In genomic region chr7:1313591-1313990, GRCh38 we compare ENCODE assay signal across 19 cellular contexts.
DNase-seq lines count a peak whose midpoint lies in the region; ATAC-seq, FAIRE-seq and TF ChIP-seq lines count a peak whose summit lies in the region.
"Had no signal": no experiment of that assay in that cellular context is flagged by ENCODE, and none has a peak within 500 bp of the region (broad histone marks: within the 10 kb centered on the region; RNA-seq: fewer than 3 reads in every experiment).

No MANE protein-coding gene starts in this region.

- no peak overlapping the region for H3K4me3 Mint-ChIP-seq in activated CD4-positive, alpha-beta T cell treated with anti-CD3 and anti-CD28 coated beads, Interleukin-2, amount 10 ng/mL, durations not matched to agents 24 days and 14 days
- H3K4me3 Mint-ChIP-seq: IgD-negative memory B cell had no signal

- no peak for FAIRE-seq in H54 (lab: Jason Lieb, UNC)
- FAIRE-seq: A204.1 had no signal

- H3K27me3 Mint-ChIP-seq in activated CD4-positive, alpha-beta T cell treated with anti-CD3 and anti-CD28 coated beads, Interleukin-2, amount 10 ng/mL, durations not matched to agents 24 days and 14 days, result no peaks in the 10 kb centered on the region
- H3K27me3 Mint-ChIP-seq: IgD-negative memory B cell had no signal

- H3K36me3 ChIP-seq in right lobe of liver, result no peaks in the 10 kb centered on the region
- no peaks in the 10 kb centered on the region for H3K36me3 ChIP-seq in spleen
- H3K36me3 ChIP-seq: HAP-1, Peyer's patch had no signal

- H3K4me1 Mint-ChIP-seq in activated CD4-positive, alpha-beta T cell treated with anti-CD3 and anti-CD28 coated beads, Interleukin-2, amount 10 ng/mL, durations not matched to agents 24 days and 14 days, result no peaks in the 10 kb centered on the region
- H3K4me1 Mint-ChIP-seq: IgD-negative memory B cell had no signal

- H3K27ac ChIP-seq in right lobe of liver (no peak overlapping the region), spleen (no peak overlapping the region)
- H3K27ac ChIP-seq: Peyer's patch had no signal

- H3K9me3 ChIP-seq in right lobe of liver (no peaks in the 10 kb centered on the region), spleen (peaks cover 0 to 9% (median 0%) of the 10 kb centered on the region in 8 donors)
- H3K9me3 ChIP-seq: HAP-1, Peyer's patch had no signal

- H3K36me3 Mint-ChIP-seq in activated CD4-positive, alpha-beta T cell treated with anti-CD3 and anti-CD28 coated beads, Interleukin-2, amount 10 ng/mL, durations not matched to agents 24 days and 14 days (ENCODE audit: low read depth), result no peaks in the 10 kb centered on the region
- H3K36me3 Mint-ChIP-seq: IgD-negative memory B cell had no signal

- DNase-seq in Right ventricle myocardium superior (peak; percentile 12), left cardiac atrium (no peak), RPMI8226 (peak; percentile 72), right lobe of liver (peak in 2 of 3 donors; percentile 13 to 45), spleen (peak; percentile 29), H54 (ENCODE audit: insufficient read length, low spot score) (no peak)
- DNase-seq in activated CD4-positive, alpha-beta T cell treated with anti-CD3 and anti-CD28 coated beads, Interleukin-2, amount 10 ng/mL, durations not matched to agents 24 days and 14 days, result no peak
- DNase-seq: EL, NCI-H1105, NCI-H146, NCI-H2029, NCI-H345, NCI-H524 treated with DMSO at 0.1 percent for 48 hours, NCI-H82, Peyer's patch had no signal

- TF ChIP-seq POLR2A in right lobe of liver (IDR thresholded peaks at IDR 0.05) (no peak), spleen (IDR thresholded peaks at IDR 0.05) (no peak), H54 (IDR thresholded peaks at IDR 0.05; ENCODE audit: low read depth, low read length) (no peak)

- 52% methylated on average over 8 of the region's 15 CpGs for WGBS in right lobe of liver (ENCODE audit: insufficient coverage, low coverage, low lambda C conversion rate, missing lambda C conversion rate)
- WGBS in spleen, 5 donors, result 60 to 72% (median 70%) methylated on average over 15 of the region's 15 CpGs

- TF ChIP-seq CTCF in right lobe of liver (IDR thresholded peaks at IDR 0.05) (no peak), spleen (IDR thresholded peaks at IDR 0.05 in 8 of 11, conservative IDR thresholded peaks at IDR 0.05 in 3 of 11) (no peak)

- H3K27ac Mint-ChIP-seq in activated CD4-positive, alpha-beta T cell treated with anti-CD3 and anti-CD28 coated beads, Interleukin-2, amount 10 ng/mL, durations not matched to agents 24 days and 14 days, result no peak overlapping the region
- H3K27ac Mint-ChIP-seq: IgD-negative memory B cell had no signal

- H3K4me3 ChIP-seq in right lobe of liver (no peak overlapping the region), spleen (no peak overlapping the region)
- H3K4me3 ChIP-seq: HAP-1, Peyer's patch had no signal

- H3K4me1 ChIP-seq in right lobe of liver, result no peaks in the 10 kb centered on the region
- H3K4me1 ChIP-seq in spleen, result no peaks in the 10 kb centered on the region
- H3K4me1 ChIP-seq: HAP-1, Peyer's patch had no signal

- ATAC-seq in Right ventricle myocardium superior (ENCODE audit: poor library complexity) (no peak), left cardiac atrium (no peak), right lobe of liver (no peak), HG02938 (IDR thresholded peaks at IDR 0.05; ENCODE audit: unreplicated experiment) (no peak)

- intact Hi-C loops in Right ventricle myocardium superior (cut with DNase I) (no loop called here), left cardiac atrium (cut with DNase I) (no loop called here), right lobe of liver (cut with DNase I) (no loop called here), spleen (cut with DNase I; ENCODE audit: low total_unique reads) (no loop called here)
- intact Hi-C loops in activated CD4-positive, alpha-beta T cell treated with anti-CD3 and anti-CD28 coated beads, Interleukin-2, amount 10 ng/mL, durations not matched to agents 24 days and 14 days (cut with micrococcal nuclease), result no loop called here

- no peaks in the 10 kb centered on the region for H3K9me3 Mint-ChIP-seq in activated CD4-positive, alpha-beta T cell treated with anti-CD3 and anti-CD28 coated beads, Interleukin-2, amount 10 ng/mL, durations not matched to agents 24 days and 14 days
- H3K9me3 Mint-ChIP-seq: IgD-negative memory B cell had no signal

- H3K27me3 ChIP-seq in right lobe of liver, result no peaks in the 10 kb centered on the region
- H3K27me3 ChIP-seq in spleen (replicated peaks in 1 of 7), result peaks cover 0 to 41% (median 0%) of the 10 kb centered on the region in 7 donors
- H3K27me3 ChIP-seq: Peyer's patch had no signal

Comparison
In these comparisons a context has a peak if more than half of its experiments do, and no peak if none do; other contexts are left out.
1. DNase-seq: peak in Right ventricle myocardium superior (single experiment), RPMI8226 (single experiment), right lobe of liver (2 of 3) and spleen (single experiment); none in left cardiac atrium (single experiment), activated CD4-positive, alpha-beta T cell treated with anti-CD3 and anti-CD28 coated beads, Interleukin-2, amount 10 ng/mL, durations not matched to agents 24 days and 14 days (single experiment) and H54 (single experiment).